Comparison of ENCODE assay signal across 16 cellular contexts in the genomic region with DNA sequence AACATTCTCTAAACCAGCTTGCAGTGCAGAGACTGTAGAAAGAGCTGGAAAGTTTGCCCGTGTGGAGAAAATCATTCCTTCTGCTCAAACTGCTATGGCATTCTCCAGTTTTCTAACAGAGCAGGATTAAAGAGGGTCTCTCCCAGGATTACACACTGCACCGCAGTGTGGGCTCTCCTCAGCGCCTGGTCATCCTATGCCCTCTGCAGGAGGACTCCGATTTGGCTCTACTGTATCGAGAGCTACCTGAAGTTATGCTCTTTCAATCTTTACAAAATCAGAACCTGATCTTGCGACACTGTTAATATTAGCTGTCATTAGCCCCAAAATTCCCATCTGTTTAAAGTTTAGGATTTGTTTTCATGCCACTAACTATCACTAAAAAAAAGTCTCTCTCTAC. TPM values are rescaled to one million over a fixed set of nuclear protein-coding genes. Genes with fewer than 3 reads are reported as not detected.
DNase-seq lines count a peak whose midpoint lies in the region; ATAC-seq, FAIRE-seq and TF ChIP-seq lines count a peak whose summit lies in the region.
"Had no signal": no experiment of that assay in that cellular context is flagged by ENCODE, and none has a peak within 500 bp of the region (broad histone marks: within the 10 kb centered on the region; RNA-seq: fewer than 3 reads in every experiment).

No MANE protein-coding gene starts in this region.

- dilution Hi-C loops in keratinocyte (cut with MboI; ENCODE audit: extremely low pct_ligation_motif_present, low sequenced_read_pairs) = no loop called here

- peak; percentile 59 for FAIRE-seq in keratinocyte (lab: Jason Lieb, UNC)

- no peak overlapping the region for H2AFZ ChIP-seq in HCT116 (ENCODE audit: low read depth, low read length, poor library complexity, severe bottlenecking)
- H2AFZ ChIP-seq in keratinocyte (ENCODE audit: control insufficient read depth, low read length) = no peak overlapping the region
- H2AFZ ChIP-seq: parathyroid adenoma had no signal

- H3K9me1 ChIP-seq in keratinocyte (ENCODE audit: control insufficient read depth, extremely low read depth, insufficient read depth, low read length) = peaks cover 3% of the 10 kb centered on the region

- no peak overlapping the region for H3K9ac ChIP-seq in HCT116 (ENCODE audit: low read length)
- no peak overlapping the region for H3K9ac ChIP-seq in keratinocyte (ENCODE audit: control insufficient read depth, extremely low read depth, insufficient read depth, low read length)
- H3K9ac ChIP-seq: parathyroid adenoma had no signal

- POLR2A ChIA-PET in AG04450 (lab: Yijun Ruan, JAX) = no interaction called here
- POLR2A ChIA-PET in HCT116 (lab: Charles Lee) = no interaction called here
- POLR2A ChIA-PET in MCF 10A (lab: Yijun Ruan, JAX) = interaction anchor here (1.0 to 1.3 kb wide), 2 partner anchors 10 to 29 kb away, joined by 3 to 4 read pairs; no protein-coding TSS in a partner anchor

- CTCF ChIA-PET in AG04450 (lab: Charles Lee) = interaction anchor here (0.5 to 1.9 kb wide), 8 partner anchors 28 to 721 kb away, joined by 3 to 7 read pairs (median 5); no protein-coding TSS in a partner anchor
- CTCF ChIA-PET in HCT116 (lab: Charles Lee) = interaction anchor here (1.2 kb wide), 1 partner anchor 656 kb away, joined by 3 read pairs; no protein-coding TSS in a partner anchor
- CTCF ChIA-PET in MCF 10A (lab: Yijun Ruan, JAX) = interaction anchor here (0.9 to 1.3 kb wide), 2 partner anchors 601 to 656 kb away, joined by 5 to 7 read pairs; no protein-coding TSS in a partner anchor

- H3K27ac ChIP-seq in AG04450 (ENCODE audit: low read depth, low read length) = no peak overlapping the region
- H3K27ac ChIP-seq in HCT116 (ENCODE audit: low read depth, low read length) = no peak overlapping the region
- no peak overlapping the region for H3K27ac ChIP-seq in keratinocyte (ENCODE audit: control insufficient read depth, insufficient read depth, low read length)
- H3K27ac ChIP-seq: parathyroid adenoma had no signal

- H3K9me3 ChIP-seq in AG04450 (ENCODE audit: control insufficient read depth, insufficient read depth, low read length) (no peaks in the 10 kb centered on the region), HCT116 (ENCODE audit: control insufficient read depth in 1 of 2, insufficient read depth in 1 of 2, low read depth in 1 of 2, low read length in 2 of 2) (no peaks in the 10 kb centered on the region), keratinocyte (ENCODE audit: control insufficient read depth, low read depth, low read length) (no peaks in the 10 kb centered on the region)

- H3K4me1 Mint-ChIP-seq in MCF 10A (ENCODE audit: insufficient read depth, unreplicated experiment) = peaks cover 9% of the 10 kb centered on the region
- H3K4me1 Mint-ChIP-seq: CD4-positive, CD25-positive, alpha-beta regulatory T cell had no signal

- peaks cover 5 to 16% of the 10 kb centered on the region in 2 experiments for H3K4me1 ChIP-seq in HCT116 (ENCODE audit: control insufficient read depth in 1 of 2, insufficient read depth in 2 of 2, low read length in 2 of 2)
- peaks cover 12% of the 10 kb centered on the region for H3K4me1 ChIP-seq in keratinocyte (ENCODE audit: control insufficient read depth, extremely low read depth, insufficient read depth, low read length)
- H3K4me1 ChIP-seq: parathyroid adenoma had no signal

- ATAC-seq in HCT116 (peak; percentile 39; the same call in 1 of the 2 replicates), HG03520 (IDR thresholded peaks at IDR 0.05; ENCODE audit: unreplicated experiment) (no peak), HG03354 (IDR thresholded peaks at IDR 0.05; ENCODE audit: poor library complexity, severe bottlenecking, unreplicated experiment) (no peak), omental fat pad (ENCODE audit: low FRiP score) (no peak)

- RAD21 ChIA-PET in HCT116 (lab: Charles Lee; ENCODE audit: low non-redundant PET in 1 of 2, low total read pairs in 2 of 2, uncharacterized antibody in 2 of 2, unreplicated experiment in 2 of 2) = interaction anchor here (0.6 to 0.7 kb wide), 2 partner anchors 573 to 793 kb away, joined by 3 read pairs; no protein-coding TSS in a partner anchor

- H3K4me2 ChIP-seq in HCT116 (ENCODE audit: low read length) (peak overlapping the region; percentile 52), keratinocyte (ENCODE audit: control insufficient read depth, extremely low read depth, insufficient read depth, low read depth, low read length) (no peak overlapping the region)

- no peaks in the 10 kb centered on the region for H3K36me3 Mint-ChIP-seq in MCF 10A (ENCODE audit: insufficient read depth, unreplicated experiment)
- H3K36me3 Mint-ChIP-seq: activated naive CD8-positive, alpha-beta T cell treated with anti-CD3 and anti-CD28 coated beads for 36 hours; CD4-positive, CD25-positive, alpha-beta regulatory T cell had no signal

- H3K9me2 ChIP-seq in HCT116 (ENCODE audit: insufficient read depth) = no peaks in the 10 kb centered on the region

- H4K20me1 ChIP-seq in HCT116 (ENCODE audit: insufficient read depth) (no peaks in the 10 kb centered on the region), keratinocyte (ENCODE audit: control insufficient read depth, extremely low read depth, insufficient read depth, low read length) (no peaks in the 10 kb centered on the region)

- H3K36me3 ChIP-seq in HCT116 (ENCODE audit: control insufficient read depth in 1 of 2, insufficient read depth in 2 of 2, low read length in 2 of 2) (no peaks in the 10 kb centered on the region), keratinocyte (ENCODE audit: control insufficient read depth in 2 of 2, extremely low read depth in 1 of 2, insufficient read depth in 2 of 2, low read length in 2 of 2) (no peaks in the 10 kb centered on the region)

- H3K9me3 Mint-ChIP-seq in MCF 10A (ENCODE audit: unreplicated experiment) = no peaks in the 10 kb centered on the region
- H3K9me3 Mint-ChIP-seq: activated naive CD8-positive, alpha-beta T cell treated with anti-CD3 and anti-CD28 coated beads for 36 hours; CD4-positive, CD25-positive, alpha-beta regulatory T cell; dendritic cell treated with granulocyte-macrophage colony-stimulating factor and Interleukin-4, amounts not matched to agents 40 ng/mL and 50 ng/mL, for 4 days had no signal

- peak; percentile 36; the same call in 1 of the 2 replicates for TF ChIP-seq CTCF in AG04450 (IDR thresholded peaks at IDR 0.05; ENCODE audit: low read depth, low read length)
- 0 out of 6 replicates have a peak, but pooled peaks of 1 of the 3 experiments have one; percentile 22 for TF ChIP-seq CTCF in HCT116 (IDR thresholded peaks at IDR 0.05 in 2 of 3, conservative IDR thresholded peaks at IDR 0.05 in 1 of 3; ENCODE audit: borderline replicate concordance in 1 of 3, insufficient read depth in 1 of 3, low read depth in 2 of 3, low read length in 2 of 3)
- peak; percentile 23 for TF ChIP-seq CTCF in cardiac fibroblast (IDR thresholded peaks at IDR 0.05; ENCODE audit: low read depth, low read length)
- TF ChIP-seq CTCF in keratinocyte (optimal IDR thresholded peaks at IDR 0.05 in 1 of 3, IDR thresholded peaks at IDR 0.05 in 1 of 3, conservative IDR thresholded peaks at IDR 0.05 in 1 of 3; ENCODE audit: extremely low read depth in 1 of 3, insufficient read depth in 2 of 3, low read length in 3 of 3) = peak in 1 of 3 experiments; percentile 20
- no peak for TF ChIP-seq CTCF in omental fat pad (IDR thresholded peaks at IDR 0.05)
- TF ChIP-seq CTCF in MCF 10A (IDR thresholded peaks at IDR 0.05; ENCODE audit: unreplicated experiment) = no peak

- H3K4me3 ChIP-seq in AG04450 (ENCODE audit: low read depth, low read length) = no peak overlapping the region
- H3K4me3 ChIP-seq in HCT116 (replicated peaks in 1 of 2; ENCODE audit: low read depth in 1 of 2, low read length in 2 of 2) = no peak overlapping the region
- no peak overlapping the region for H3K4me3 ChIP-seq in cardiac fibroblast (replicated peaks in 1 of 2; ENCODE audit: low read depth in 2 of 2, low read length in 2 of 2)
- H3K4me3 ChIP-seq in keratinocyte (ENCODE audit: control insufficient read depth in 2 of 3, extremely low read depth in 1 of 3, insufficient read depth in 2 of 3, low read depth in 1 of 3, low read length in 3 of 3) = no peak overlapping the region

- BruUV-seq in HCT116 (replicated peaks; lab: Mats Ljungman, UMichigan) (no TSS peak), MCF 10A (replicated peaks; lab: Mats Ljungman, UMichigan) (no TSS peak)

- H3K4me3 Mint-ChIP-seq in MCF 10A (ENCODE audit: unreplicated experiment) = no peak overlapping the region
- H3K4me3 Mint-ChIP-seq: activated naive CD8-positive, alpha-beta T cell treated with anti-CD3 and anti-CD28 coated beads for 36 hours; CD4-positive, CD25-positive, alpha-beta regulatory T cell; dendritic cell treated with granulocyte-macrophage colony-stimulating factor and Interleukin-4, amounts not matched to agents 40 ng/mL and 50 ng/mL, for 4 days had no signal

- TF ChIP-seq POLR2A in HCT116 (IDR thresholded peaks at IDR 0.05; ENCODE audit: borderline replicate concordance, extremely low read depth, insufficient read depth, insufficient read length) = no peak

- no peaks in the 10 kb centered on the region for H3K27me3 Mint-ChIP-seq in MCF 10A (ENCODE audit: insufficient read depth, unreplicated experiment)
- H3K27me3 Mint-ChIP-seq: activated naive CD8-positive, alpha-beta T cell treated with anti-CD3 and anti-CD28 coated beads for 36 hours; dendritic cell treated with granulocyte-macrophage colony-stimulating factor and Interleukin-4, amounts not matched to agents 40 ng/mL and 50 ng/mL, for 4 days had no signal

- H3K79me2 ChIP-seq in HCT116 (ENCODE audit: insufficient read depth, low read length) = no peaks in the 10 kb centered on the region
- H3K79me2 ChIP-seq in keratinocyte (ENCODE audit: control insufficient read depth, insufficient read depth, low read length) = no peaks in the 10 kb centered on the region
- H3K79me2 ChIP-seq: parathyroid adenoma had no signal

- DNase-seq in AG04450 (ENCODE audit: low read depth, low spot score) (no peak), HCT116 (ENCODE audit: low read depth, low spot score) (no peak), cardiac fibroblast (ENCODE audit: low read depth in 2 of 2) (peak in 1 of 2 donors; percentile 28), keratinocyte (ENCODE audit: low read depth, low spot score) (no peak), omental fat pad (ENCODE audit: low spot score) (no peak), MCF 10A (ENCODE audit: unreplicated experiment) (no peak)
- DNase-seq: activated naive CD8-positive, alpha-beta T cell treated with anti-CD3 and anti-CD28 coated beads for 36 hours; CD4-positive, CD25-positive, alpha-beta regulatory T cell; glutamatergic neuron; MM.1S; NCI-H345; stimulated activated CD4-positive, alpha-beta T cell treated with anti-CD3 and anti-CD28 coated beads, Interleukin-1b, Interleukin-23, amount 100 ng/mL, for 48 hours had no signal

- intact Hi-C loops in HCT116 (cut with micrococcal nuclease) = no loop called here
- intact Hi-C loops in MCF 10A (cut with micrococcal nuclease) = loop anchor here (10.0 kb wide), 2 partner anchors 753 to 783 kb away; no protein-coding TSS in a partner anchor

- TF ChIP-seq RAD21 in HCT116 (IDR thresholded peaks at IDR 0.05; ENCODE audit: low read depth) = peak; percentile 34

- no peak overlapping the region for H3K27ac Mint-ChIP-seq in MCF 10A (ENCODE audit: low read depth, unreplicated experiment)
- H3K27ac Mint-ChIP-seq: activated naive CD8-positive, alpha-beta T cell treated with anti-CD3 and anti-CD28 coated beads for 36 hours; CD4-positive, CD25-positive, alpha-beta regulatory T cell; dendritic cell treated with granulocyte-macrophage colony-stimulating factor and Interleukin-4, amounts not matched to agents 40 ng/mL and 50 ng/mL, for 4 days had no signal

- no peaks in the 10 kb centered on the region for H3K27me3 ChIP-seq in AG04450 (ENCODE audit: control insufficient read depth, insufficient read depth, low read length)
- no peaks in the 10 kb centered on the region for H3K27me3 ChIP-seq in HCT116 (ENCODE audit: insufficient read depth, low read length)
- H3K27me3 ChIP-seq in keratinocyte (ENCODE audit: control insufficient read depth, extremely low read depth, insufficient read depth, low read length) = no peaks in the 10 kb centered on the region

RNA-seq across cellular contexts. Expression of gene BHLHE41, which starts 33.0 kb away (rescaled TPM):
- 0.96 and 1.7 TPM in 2 replicates for polyA plus RNA-seq in AG04450 (2011; rRNA removed)
- polyA minus RNA-seq in AG04450 (2011; rRNA and poly(A)+ RNA removed) = 1.4 and 2.6 TPM in 2 replicates
- total RNA-seq in HCT116 (2021; ENCODE audit: unreplicated experiment) = 4.7 TPM
- 1.7 and 2.5 TPM in 2 replicates for polyA plus RNA-seq in HCT116 (2012)
- polyA plus RNA-seq in keratinocyte = 1.4 to 6.0 TPM (median 1.7 TPM) in 3 replicates
- 7.2 TPM for polyA plus RNA-seq in keratinocyte (2011; ENCODE audit: low read depth)
- polyA plus RNA-seq in keratinocyte (2011; cell fraction: cytosol; rRNA removed) = 1.7 TPM in 2 replicates
- 5.4 and 6.0 TPM in 2 replicates for polyA plus RNA-seq in keratinocyte (2011; cell fraction: nucleus; rRNA removed)
- 3.9 and 4.1 TPM in 2 replicates for polyA plus RNA-seq in keratinocyte (2012; ENCODE audit: low replicate concordance)
- 1.1 to 21.2 TPM (median 2.3 TPM) in 3 replicates for polyA minus RNA-seq in keratinocyte
- not detected for polyA minus RNA-seq in keratinocyte (2011; cell fraction: cytosol; rRNA and poly(A)+ RNA removed)
- 0.53 and 5.0 TPM in 2 replicates for polyA minus RNA-seq in keratinocyte (2011; cell fraction: nucleus; rRNA and poly(A)+ RNA removed)
- 1 to 10 TPM; 4.6 to 7.5 (median 5.2) TPM for total RNA-seq in omental fat pad
- 1.1 and 3.4 TPM in 2 replicates for total RNA-seq in MCF 10A (2022)
- total RNA-seq: activated naive CD8-positive, alpha-beta T cell treated with anti-CD3 and anti-CD28 coated beads for 36 hours; CD4-positive, CD25-positive, alpha-beta regulatory T cell had no signal
- polyA plus RNA-seq: CD4-positive, CD25-positive, alpha-beta regulatory T cell had no signal

Comparison
In these comparisons a context has a peak if more than half of its experiments do, and no peak if none do; other contexts are left out.
1. CTCF ChIP-seq: peak in AG04450 (single experiment) and cardiac fibroblast (single experiment); none in omental fat pad (0 of 3) and MCF 10A (single experiment).